Comparison of ENCODE assay signal across 23 cellular contexts in the genomic region with DNA sequence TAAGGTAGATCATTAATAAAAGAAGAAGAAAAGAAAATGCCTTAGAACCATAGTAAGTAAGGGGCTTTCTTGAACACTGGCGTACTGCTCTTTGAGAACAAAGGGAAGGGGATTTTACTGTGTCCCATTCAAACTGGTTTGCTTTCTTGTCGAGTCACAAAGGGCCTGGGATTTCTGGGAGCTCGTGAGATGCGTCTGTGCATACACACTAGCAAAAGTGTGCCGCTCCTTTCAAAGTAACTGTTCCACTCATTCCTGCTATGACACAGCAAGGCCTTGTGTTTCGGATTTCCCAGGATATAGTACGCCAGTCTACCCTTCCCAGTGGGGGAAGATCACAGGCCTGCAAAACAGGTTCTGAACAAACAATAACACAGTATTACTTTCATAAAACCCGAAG.
DNase-seq lines count a peak whose midpoint lies in the region; ATAC-seq and TF ChIP-seq lines count a peak whose summit lies in the region.
"Had no signal": no experiment of that assay in that cellular context is flagged by ENCODE, and none has a peak within 500 bp of the region (broad histone marks: within the 10 kb centered on the region; RNA-seq: fewer than 3 reads in every experiment).

No MANE protein-coding gene starts in this region.

- H3K27ac Mint-ChIP-seq in nephron, result peak overlapping the region; percentile 84 to 90 (median 85)
- H3K27ac Mint-ChIP-seq: activated CD8-positive, alpha-beta T cell treated with anti-CD3 and anti-CD28 coated beads, Interleukin-2, amount 10 ng/mL, durations not matched to agents 7 days and 5 days; activated naive CD8-positive, alpha-beta T cell treated with anti-CD3 and anti-CD28 coated beads, Interleukin-2, amount 10 ng/mL, durations not matched to agents 7 days and 5 days; stimulated activated memory B cell treated with anti-CD40 and anti-IgM and Interleukin-4, amounts not matched to agents 10 μg/mL and 1 μg/mL and 100 μg/mL, for 72 hours; T-helper 1 cell treated with Interleukin-12 subunit alpha and Interleukin-12 subunit beta and Interleukin-4 antibody, amounts not matched to agents 30 μg/mL and 1 μg/mL, for 36 hours had no signal

- TF ChIP-seq CTCF in Panc1 (IDR thresholded peaks at IDR 0.05), result no peak
- no peak for TF ChIP-seq CTCF in nephron (IDR thresholded peaks at IDR 0.05; ENCODE audit: unreplicated experiment in 3 of 3)
- no peak for TF ChIP-seq CTCF in body of pancreas (IDR thresholded peaks at IDR 0.05)
- TF ChIP-seq CTCF in dorsolateral prefrontal cortex (IDR thresholded peaks at IDR 0.05 in 54 of 56, conservative IDR thresholded peaks at IDR 0.05 in 2 of 56; ENCODE audit: low read depth in 1 of 56, partially characterized antibody in 56 of 56), result no peak

- H3K27ac ChIP-seq in Panc1 (ENCODE audit: low read length), result peak overlapping the region; percentile 62
- no peak overlapping the region for H3K27ac ChIP-seq in body of pancreas
- H3K27ac ChIP-seq in dorsolateral prefrontal cortex, result peak overlapping the region in 23 of 59 donors; percentile 1 to 61 (median 18)
- H3K27ac ChIP-seq: KMS-11, lower lobe of right lung had no signal

- peaks cover 15% of the 10 kb centered on the region for H3K4me1 ChIP-seq in Panc1 (ENCODE audit: control insufficient read depth, insufficient read depth, low read length)
- H3K4me1 ChIP-seq in body of pancreas, result peaks cover under 1% of the 10 kb centered on the region
- H3K4me1 ChIP-seq: lower lobe of right lung had no signal

- no peak for ATAC-seq in Panc1
- ATAC-seq in esophagus mucosa, result peak; percentile 81
- no peak for ATAC-seq in body of pancreas
- ATAC-seq in GM19397 (IDR thresholded peaks at IDR 0.05; ENCODE audit: unreplicated experiment), result no peak
- ATAC-seq: activated CD8-positive, alpha-beta T cell treated with anti-CD3 and anti-CD28 coated beads, Interleukin-2, amount 10 ng/mL, durations not matched to agents 7 days and 5 days; lower lobe of right lung; stimulated activated memory B cell treated with anti-CD40 and anti-IgM and Interleukin-4, amounts not matched to agents 10 μg/mL and 1 μg/mL and 100 μg/mL, for 72 hours had no signal

- H3K4me3 ChIP-seq in Panc1 (ENCODE audit: low read depth in 2 of 2, low read length in 2 of 2), result no peak overlapping the region
- no peak overlapping the region for H3K4me3 ChIP-seq in body of pancreas
- H3K4me3 ChIP-seq in dorsolateral prefrontal cortex, result no peak overlapping the region
- H3K4me3 ChIP-seq: lower lobe of right lung had no signal

- H3K4me3 Mint-ChIP-seq in nephron, result no peak overlapping the region
- H3K4me3 Mint-ChIP-seq: activated CD8-positive, alpha-beta T cell treated with anti-CD3 and anti-CD28 coated beads, Interleukin-2, amount 10 ng/mL, durations not matched to agents 7 days and 5 days; activated naive CD8-positive, alpha-beta T cell treated with anti-CD3 and anti-CD28 coated beads, Interleukin-2, amount 10 ng/mL, durations not matched to agents 7 days and 5 days; CD14-positive monocyte; stimulated activated memory B cell treated with anti-CD40 and anti-IgM and Interleukin-4, amounts not matched to agents 10 μg/mL and 1 μg/mL and 100 μg/mL, for 72 hours; T-helper 1 cell treated with Interleukin-12 subunit alpha and Interleukin-12 subunit beta and Interleukin-4 antibody, amounts not matched to agents 30 μg/mL and 1 μg/mL, for 36 hours had no signal

- CTCF ChIA-PET in Panc1 (lab: Charles Lee), result no interaction called here

- intact Hi-C loops in Panc1 (cut with micrococcal nuclease; ENCODE audit: unreplicated experiment) (no loop called here), body of pancreas (cut with DNase I) (no loop called here), dorsolateral prefrontal cortex (cut with DNase I) (no loop called here)

- peaks cover 49% of the 10 kb centered on the region for H3K36me3 Mint-ChIP-seq in nephron (ENCODE audit: low read depth)
- H3K36me3 Mint-ChIP-seq: stimulated activated memory B cell treated with anti-CD40 and anti-IgM and Interleukin-4, amounts not matched to agents 10 μg/mL and 1 μg/mL and 100 μg/mL, for 72 hours had no signal

- no peaks in the 10 kb centered on the region for H3K9me3 Mint-ChIP-seq in nephron
- H3K9me3 Mint-ChIP-seq: activated naive CD8-positive, alpha-beta T cell treated with anti-CD3 and anti-CD28 coated beads, Interleukin-2, amount 10 ng/mL, durations not matched to agents 7 days and 5 days; CD14-positive monocyte; stimulated activated memory B cell treated with anti-CD40 and anti-IgM and Interleukin-4, amounts not matched to agents 10 μg/mL and 1 μg/mL and 100 μg/mL, for 72 hours; T-helper 1 cell treated with Interleukin-12 subunit alpha and Interleukin-12 subunit beta and Interleukin-4 antibody, amounts not matched to agents 30 μg/mL and 1 μg/mL, for 36 hours had no signal

- no peaks in the 10 kb centered on the region for H3K27me3 ChIP-seq in Panc1 (ENCODE audit: control insufficient read depth, insufficient read depth, low read length)
- no peaks in the 10 kb centered on the region for H3K27me3 ChIP-seq in body of pancreas
- H3K27me3 ChIP-seq in dorsolateral prefrontal cortex, result no peaks in the 10 kb centered on the region

- TF ChIP-seq POLR2A in body of pancreas (IDR thresholded peaks at IDR 0.05), result no peak

- in situ Hi-C loops in Panc1 (cut with HindIII; ENCODE audit: low pct_unique_long_range_greater_than_20kb, low sequenced_read_pairs), result no loop called here

- peaks cover 24% of the 10 kb centered on the region for H3K4me1 Mint-ChIP-seq in nephron
- H3K4me1 Mint-ChIP-seq: activated naive CD8-positive, alpha-beta T cell treated with anti-CD3 and anti-CD28 coated beads, Interleukin-2, amount 10 ng/mL, durations not matched to agents 7 days and 5 days; CD14-positive monocyte; stimulated activated memory B cell treated with anti-CD40 and anti-IgM and Interleukin-4, amounts not matched to agents 10 μg/mL and 1 μg/mL and 100 μg/mL, for 72 hours had no signal

- no peaks in the 10 kb centered on the region for H3K27me3 Mint-ChIP-seq in nephron (ENCODE audit: low read depth)
- H3K27me3 Mint-ChIP-seq: activated naive CD8-positive, alpha-beta T cell treated with anti-CD3 and anti-CD28 coated beads, Interleukin-2, amount 10 ng/mL, durations not matched to agents 7 days and 5 days; stimulated activated memory B cell treated with anti-CD40 and anti-IgM and Interleukin-4, amounts not matched to agents 10 μg/mL and 1 μg/mL and 100 μg/mL, for 72 hours had no signal

- POLR2A ChIA-PET in Panc1 (lab: Charles Lee), result no interaction called here

- H3K9me3 ChIP-seq in Panc1 (ENCODE audit: control insufficient read depth, insufficient read depth, low read depth, low read length) (no peaks in the 10 kb centered on the region), body of pancreas (no peaks in the 10 kb centered on the region)
- H3K9me3 ChIP-seq: lower lobe of right lung had no signal

- no peak for DNase-seq in Panc1 (ENCODE audit: low read depth, low spot score)
- DNase-seq in body of pancreas, result no peak
- no peak for DNase-seq in NCI-H1694 treated with DMSO at 0.1 percent for 48 hours (lab: John Stamatoyannopoulos, UW)
- no peak for DNase-seq in dorsolateral prefrontal cortex
- DNase-seq: activated CD8-positive, alpha-beta T cell treated with anti-CD3 and anti-CD28 coated beads, Interleukin-2, amount 10 ng/mL, durations not matched to agents 7 days and 5 days; activated effector memory CD4-positive, alpha-beta T cell treated with anti-CD3 and anti-CD28 coated beads, Interleukin-2, amount 50 U/mL, for 16 hours; activated naive CD8-positive, alpha-beta T cell treated with anti-CD3 and anti-CD28 coated beads, Interleukin-2, amount 10 ng/mL, durations not matched to agents 7 days and 5 days; activated T-cell treated with anti-CD3 and anti-CD28 coated beads for 4 hours; effector memory CD4-positive, alpha-beta T cell; EL; kidney glomerular epithelial cell; lower lobe of right lung; MV-4-11; NCI-H69; RPMI8226; stimulated activated CD4-positive, alpha-beta T cell treated with anti-CD3 and anti-CD28 coated beads, Interleukin-4, amount 100 ng/mL, for 1 hour had no signal

- BruUV-seq in Panc1 (replicated peaks; lab: Mats Ljungman, UMichigan), result no TSS peak

- 83 to 87% methylated on average over 8 of the region's 8 CpGs for WGBS in body of pancreas, 2 donors

- peaks cover 66% of the 10 kb centered on the region for H3K36me3 ChIP-seq in Panc1 (ENCODE audit: control insufficient read depth, insufficient read depth, low read length)
- H3K36me3 ChIP-seq in body of pancreas (replicated peaks in 1 of 2; ENCODE audit: insufficient read depth in 1 of 2, low read depth in 2 of 2), result peaks cover 0 to 11% of the 10 kb centered on the region in 2 donors
